In the genomic region with DNA sequence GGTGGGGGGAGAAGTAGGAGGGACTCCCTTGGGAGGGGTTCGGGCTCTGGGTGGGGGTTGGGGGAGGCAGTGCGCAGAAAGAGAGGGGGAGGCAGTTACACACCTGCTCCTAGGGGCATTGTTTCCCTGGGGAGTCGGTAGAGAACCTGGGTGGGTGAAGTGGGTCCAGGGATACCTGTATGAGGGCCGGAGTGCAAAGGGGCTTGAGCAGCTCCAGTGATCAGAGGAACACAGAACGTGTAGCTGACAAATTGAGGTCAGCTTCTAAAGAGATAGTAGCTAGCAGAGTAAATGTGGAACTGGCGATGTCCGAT, we compare ENCODE assay signal across 8 cellular contexts. TPM values are rescaled to one million over a fixed set of nuclear protein-coding genes. Genes with fewer than 3 reads are reported as not detected.
DNase-seq lines count a peak whose midpoint lies in the region; ATAC-seq and TF ChIP-seq lines count a peak whose summit lies in the region.

No MANE protein-coding gene starts in this region.

- H3K27ac ChIP-seq in cardiac muscle cell: peak overlapping the region; percentile 96

- peak overlapping the region; percentile 93 to 94 for H3K27ac Mint-ChIP-seq in T-cell
- H3K27ac Mint-ChIP-seq in glutamatergic neuron (ENCODE audit: unreplicated experiment): peak overlapping the region; percentile 88
- peak overlapping the region; percentile 95 for H3K27ac Mint-ChIP-seq in stimulated activated memory B cell treated with anti-CD40 and anti-IgM and Interleukin-4, amounts not matched to agents 10 μg/mL and 1 μg/mL and 100 μg/mL, for 72 hours

- H3K36me3 ChIP-seq in cardiac muscle cell: peaks cover 25% of the 10 kb centered on the region

- H3K4me3 Mint-ChIP-seq in T-cell (peak overlapping the region; percentile 87 to 93 (median 87)), glutamatergic neuron (ENCODE audit: unreplicated experiment) (peak overlapping the region; percentile 95)
- peak overlapping the region; percentile 88 for H3K4me3 Mint-ChIP-seq in stimulated activated memory B cell treated with anti-CD40 and anti-IgM and Interleukin-4, amounts not matched to agents 10 μg/mL and 1 μg/mL and 100 μg/mL, for 72 hours

- H3K9me3 ChIP-seq in cardiac muscle cell (ENCODE audit: low read depth): no peaks in the 10 kb centered on the region

- CTCF ChIA-PET in T-cell (lab: Charles Lee): interaction anchor here (0.6 to 6.9 kb wide), 10 partner anchors 10 to 140 kb away, joined by 3 to 94 read pairs (median 4); a partner anchor contains a TSS

- no peaks in the 10 kb centered on the region for H3K4me1 ChIP-seq in cardiac muscle cell (ENCODE audit: low read depth)

- H3K27me3 Mint-ChIP-seq in T-cell: no peaks in the 10 kb centered on the region
- H3K27me3 Mint-ChIP-seq in glutamatergic neuron (ENCODE audit: unreplicated experiment): peaks cover 9% of the 10 kb centered on the region
- no peaks in the 10 kb centered on the region for H3K27me3 Mint-ChIP-seq in stimulated activated memory B cell treated with anti-CD40 and anti-IgM and Interleukin-4, amounts not matched to agents 10 μg/mL and 1 μg/mL and 100 μg/mL, for 72 hours

- DNase-seq in cardiac muscle cell (ENCODE audit: low read depth in 1 of 2, low spot score in 1 of 2) (no peak), cardiac septum (ENCODE audit: low spot score) (no peak), T-cell (no peak), glutamatergic neuron (no peak), NK-92 (lab: John Stamatoyannopoulos, UW; ENCODE audit: unreplicated experiment) (no peak), activated gamma-delta T cell (lab: John Stamatoyannopoulos, UW) (no peak)

- no peak for TF ChIP-seq CTCF in cardiac muscle cell (IDR thresholded peaks at IDR 0.05; ENCODE audit: low read depth, low read length)
- TF ChIP-seq CTCF in glutamatergic neuron (IDR thresholded peaks at IDR 0.05; ENCODE audit: partially characterized antibody, unreplicated experiment): no peak

- ATAC-seq in T-cell (replicated peaks in 1 of 4): peak in 1 of 4 experiments; percentile 1
- ATAC-seq in stimulated activated memory B cell treated with anti-CD40 and anti-IgM and Interleukin-4, amounts not matched to agents 10 μg/mL and 1 μg/mL and 100 μg/mL, for 72 hours: no peak
- ATAC-seq in HG02884 (IDR thresholded peaks at IDR 0.05; ENCODE audit: unreplicated experiment): no peak

- no peaks in the 10 kb centered on the region for H3K27me3 ChIP-seq in cardiac muscle cell

- intact Hi-C loops in cardiac septum (cut with DNase I): no loop called here

- no peaks in the 10 kb centered on the region for H3K9me3 Mint-ChIP-seq in T-cell
- H3K9me3 Mint-ChIP-seq in glutamatergic neuron (ENCODE audit: unreplicated experiment): peaks cover 11% of the 10 kb centered on the region
- no peaks in the 10 kb centered on the region for H3K9me3 Mint-ChIP-seq in stimulated activated memory B cell treated with anti-CD40 and anti-IgM and Interleukin-4, amounts not matched to agents 10 μg/mL and 1 μg/mL and 100 μg/mL, for 72 hours

- H3K4me1 Mint-ChIP-seq in T-cell (peaks cover 40 to 44% (median 40%) of the 10 kb centered on the region in 3 donors), glutamatergic neuron (ENCODE audit: low read depth, unreplicated experiment) (peaks cover 11% of the 10 kb centered on the region)
- peaks cover 48% of the 10 kb centered on the region for H3K4me1 Mint-ChIP-seq in stimulated activated memory B cell treated with anti-CD40 and anti-IgM and Interleukin-4, amounts not matched to agents 10 μg/mL and 1 μg/mL and 100 μg/mL, for 72 hours

- POLR2A ChIA-PET in T-cell (lab: Charles Lee): interaction anchor here in 1 of 2 donors (0.5 to 1.3 kb wide), 4 partner anchors 26 to 106 kb away, joined by 3 to 11 read pairs (median 5); a partner anchor contains a TSS

- peak overlapping the region; percentile 93 for H3K4me3 ChIP-seq in cardiac muscle cell

- H3K36me3 Mint-ChIP-seq in T-cell (peaks cover 25% of the 10 kb centered on the region), glutamatergic neuron (ENCODE audit: unreplicated experiment) (no peaks in the 10 kb centered on the region)
- H3K36me3 Mint-ChIP-seq in stimulated activated memory B cell treated with anti-CD40 and anti-IgM and Interleukin-4, amounts not matched to agents 10 μg/mL and 1 μg/mL and 100 μg/mL, for 72 hours: peaks cover 28% of the 10 kb centered on the region

RNA-seq across cellular contexts. Expression of a gene that starts 0.4 kb away (rescaled TPM):
- 97.8 and 108 TPM in 2 replicates for total RNA-seq in cardiac muscle cell
- 40.7 and 45.1 TPM in 2 replicates for polyA plus RNA-seq in cardiac muscle cell
- total RNA-seq in cardiac septum: 20.5 TPM
- total RNA-seq in T-cell: 10 to 100 TPM; 71.8 to 79.8 (median 78.8) TPM
- total RNA-seq in glutamatergic neuron (ENCODE audit: unreplicated experiment): 152 TPM

RNA-seq across cellular contexts. Expression of a gene that starts 18.2 kb away (rescaled TPM):
- total RNA-seq in cardiac muscle cell: 1.7 and 3.4 TPM in 2 replicates
- 2.5 and 4.3 TPM in 2 replicates for polyA plus RNA-seq in cardiac muscle cell
- total RNA-seq in cardiac septum: 5.1 TPM
- total RNA-seq in T-cell: 1 to 10 TPM in 1 of 5 donors, under 1 TPM in 4; 0.41 to 1.1 (median 0.86) TPM
- total RNA-seq in glutamatergic neuron (ENCODE audit: unreplicated experiment): 0.81 TPM

RNA-seq across cellular contexts. Expression of a gene that starts 26.5 kb away (rescaled TPM):
- 43.9 and 105 TPM in 2 replicates for total RNA-seq in cardiac muscle cell
- polyA plus RNA-seq in cardiac muscle cell: 234 and 265 TPM in 2 replicates
- 152 TPM for total RNA-seq in cardiac septum
- total RNA-seq in T-cell: 10 to 100 TPM; 38.0 to 49.9 (median 43.9) TPM
- 23.3 TPM for total RNA-seq in glutamatergic neuron (ENCODE audit: unreplicated experiment)

RNA-seq across cellular contexts. Expression of a gene that starts 28.2 kb away (rescaled TPM):
- total RNA-seq in cardiac muscle cell: 5.0 and 7.0 TPM in 2 replicates
- 4.6 and 6.9 TPM in 2 replicates for polyA plus RNA-seq in cardiac muscle cell
- 0.30 TPM for total RNA-seq in cardiac septum
- total RNA-seq in T-cell: 1 to 10 TPM; 1.6 to 9.1 (median 5.1) TPM
- total RNA-seq in glutamatergic neuron (ENCODE audit: unreplicated experiment): 451 TPM
